ENCODE assay signal across 1 cellular context in genomic region chr19:2149980-2150793, GRCh38.
A peak's percentile ranks its signal among the peaks of the same experiment; 100 is the strongest.
TF ChIP-seq lines count a peak whose summit lies in the region.

No MANE protein-coding gene starts in this region.

TF ChIP-seq in GM12878, 131 proteins besides CTCF, POLR2A, EP300 and RAD21:
- no peak for TF ChIP-seq LARP7 (IDR thresholded peaks at IDR 0.05)
- peak; percentile 39 for TF ChIP-seq IKZF1 (conservative IDR thresholded peaks at IDR 0.05)
- 0 out of 3 replicates have a peak, but pooled peaks have one; percentile 2 for TF ChIP-seq POU2F2 (IDR thresholded peaks at IDR 0.05; ENCODE audit: borderline replicate concordance, low read depth, low read length)
- TF ChIP-seq POLR2AphosphoS5 (IDR thresholded peaks at IDR 0.05; ENCODE audit: low read length), result 0 out of 2 replicates have a peak, but pooled peaks have one; percentile 20
- TF ChIP-seq MXI1 (IDR thresholded peaks at IDR 0.05; ENCODE audit: low read depth, low read length), result 0 out of 2 replicates have a peak, but pooled peaks have one; percentile 29
- TF ChIP-seq ATF7 (IDR thresholded peaks at IDR 0.05; ENCODE audit: low read depth), result peak; percentile 74
- TF ChIP-seq MLLT1 (IDR thresholded peaks at IDR 0.05), result peak; percentile 73; the same call in 1 of the 2 replicates
- TF ChIP-seq ZNF622 (IDR thresholded peaks at IDR 0.05), result no peak
- TF ChIP-seq NKRF (conservative IDR thresholded peaks at IDR 0.05), result peak; percentile 38; the same call in 1 of the 2 replicates
- peak; percentile 26; the same call in 1 of the 2 replicates for TF ChIP-seq SPI1 (IDR thresholded peaks at IDR 0.05; ENCODE audit: borderline replicate concordance, insufficient read depth, low read depth, low read length)
TF ChIP-seq in GM12878: peak in this region for 8.
